In genomic region chr20:44166477-44166876, GRCh38 we compare ENCODE assay signal across 11 cellular contexts. TPM values are rescaled to one million over a fixed set of nuclear protein-coding genes. Genes with fewer than 3 reads are reported as not detected.
DNase-seq lines count a peak whose midpoint lies in the region; ATAC-seq, FAIRE-seq and TF ChIP-seq lines count a peak whose summit lies in the region.
"Had no signal": no experiment of that assay in that cellular context is flagged by ENCODE, and none has a peak within 500 bp of the region (broad histone marks: within the 10 kb centered on the region; RNA-seq: fewer than 3 reads in every experiment).

No MANE protein-coding gene starts in this region.

- TF ChIP-seq CTCF in WI38 (IDR thresholded peaks at IDR 0.05; ENCODE audit: low read depth, low read length), result no peak
- TF ChIP-seq CTCF in progenitor cell of endocrine pancreas (IDR thresholded peaks at IDR 0.05; ENCODE audit: unreplicated experiment), result no peak

- no peaks in the 10 kb centered on the region for H3K4me1 Mint-ChIP-seq in progenitor cell of endocrine pancreas (ENCODE audit: low read depth)

- H3K36me3 Mint-ChIP-seq in progenitor cell of endocrine pancreas (ENCODE audit: insufficient read depth), result no peaks in the 10 kb centered on the region

- peaks cover 0 to 3% (median 0%) of the 10 kb centered on the region in 3 donors for H3K36me3 ChIP-seq in skeletal muscle tissue (ENCODE audit: control insufficient read depth in 3 of 3, insufficient read depth in 3 of 3, low read length in 3 of 3)

- ATAC-seq in left ventricle myocardium superior, result peak; percentile 87
- no peak for ATAC-seq in GM21717 (IDR thresholded peaks at IDR 0.05; ENCODE audit: unreplicated experiment)

- H3K9ac ChIP-seq in skeletal muscle tissue (ENCODE audit: low read depth in 1 of 3, low read length in 3 of 3), result peak overlapping the region; percentile 48 to 78 (median 58)

- TF ChIP-seq POLR2A in H54 (IDR thresholded peaks at IDR 0.05; ENCODE audit: low read depth, low read length), result peak; percentile 58

- no peaks in the 10 kb centered on the region for H3K9me3 ChIP-seq in skeletal muscle tissue (ENCODE audit: control insufficient read depth in 3 of 3, low read length in 3 of 3)

- H3K27ac ChIP-seq in skeletal muscle tissue (ENCODE audit: low read depth, low read length), result peak overlapping the region; percentile 92

- H3K4me3 ChIP-seq in WI38 (ENCODE audit: low read depth, low read length) (peak overlapping the region; percentile 32), skeletal muscle tissue (ENCODE audit: low read length in 3 of 3) (peak overlapping the region; percentile 33 to 57 (median 41))

- peaks cover 0 to 3% (median 0%) of the 10 kb centered on the region in 3 donors for H3K27me3 ChIP-seq in skeletal muscle tissue (ENCODE audit: control insufficient read depth in 3 of 3, insufficient read depth in 3 of 3, low read length in 3 of 3)

- H3K27ac Mint-ChIP-seq in progenitor cell of endocrine pancreas, result no peak overlapping the region

- intact Hi-C loops in left ventricle myocardium superior (cut with micrococcal nuclease), result no loop called here

- H3K4me3 Mint-ChIP-seq in progenitor cell of endocrine pancreas (ENCODE audit: low read depth), result no peak overlapping the region

- DNase-seq in H54 (ENCODE audit: insufficient read length, low spot score) (peak; percentile 50), left ventricle myocardium superior (peak; percentile 60), NCI-H2171 treated with DMSO at 0.1 percent for 48 hours (lab: John Stamatoyannopoulos, UW) (no peak), progenitor cell of endocrine pancreas (ENCODE audit: low spot score, unreplicated experiment) (no peak)
- DNase-seq in stimulated activated CD8-positive, alpha-beta memory T cell treated with anti-CD3 and anti-CD28 coated beads, Interleukin-4, amount 100 ng/mL, for 48 hours, result no peak
- DNase-seq: activated T-cell treated with anti-CD3 and anti-CD28 coated beads, Interleukin-2, amount 50 U/mL, for 1 hour; NCI-H2171; T-helper 1 cell had no signal

- H3K9me3 Mint-ChIP-seq in progenitor cell of endocrine pancreas (ENCODE audit: low read depth), result no peaks in the 10 kb centered on the region

- no peak for FAIRE-seq in H54 (lab: Jason Lieb, UNC)

- H3K4me1 ChIP-seq in skeletal muscle tissue (ENCODE audit: control insufficient read depth in 3 of 3, insufficient read depth in 3 of 3, low read length in 3 of 3), result peaks cover 57 to 80% (median 65%) of the 10 kb centered on the region in 3 donors

- peaks cover 38% of the 10 kb centered on the region for H3K27me3 Mint-ChIP-seq in progenitor cell of endocrine pancreas

RNA-seq across cellular contexts. Expression of gene JPH2, which starts 20.5 kb away (rescaled TPM):
- total RNA-seq in left ventricle myocardium superior (182 TPM), skeletal muscle tissue (85.1 TPM), progenitor cell of endocrine pancreas (0.12 and 0.24 TPM in 2 replicates)

RNA-seq across cellular contexts. Expression of gene OSER1, which starts 44.1 kb away (rescaled TPM):
- 35.2 TPM for total RNA-seq in left ventricle myocardium superior
- 31.3 TPM for total RNA-seq in skeletal muscle tissue
- 34.9 and 35.0 TPM in 2 replicates for total RNA-seq in progenitor cell of endocrine pancreas

Comparison
In these comparisons a context has a peak if more than half of its experiments do, and no peak if none do; other contexts are left out.
1. DNase-seq: peak in H54 (single experiment) and left ventricle myocardium superior (single experiment); none in NCI-H2171 treated with DMSO at 0.1 percent for 48 hours (single experiment), stimulated activated CD8-positive, alpha-beta memory T cell treated with anti-CD3 and anti-CD28 coated beads, Interleukin-4, amount 100 ng/mL, for 48 hours (single experiment) and progenitor cell of endocrine pancreas (single experiment).
2. RNA of gene JPH2, which starts 20.5 kb away (total RNA-seq): 182 TPM in left ventricle myocardium superior (single experiment) and 85.1 TPM in skeletal muscle tissue (single experiment); 0.12 to 0.24 TPM in progenitor cell of endocrine pancreas; every median in the first group is over 10 times any median in the second.